In genomic region chr6:27156874-27157460, GRCh38 we compare ENCODE assay signal across 8 cellular contexts.
DNase-seq lines count a peak whose midpoint lies in the region; ATAC-seq, FAIRE-seq and TF ChIP-seq lines count a peak whose summit lies in the region.

No MANE protein-coding gene starts in this region.

- TF ChIP-seq CTCF in kidney (IDR thresholded peaks at IDR 0.05; ENCODE audit: borderline replicate concordance, extremely low read depth, insufficient read depth), result no peak
- no peak for TF ChIP-seq CTCF in tibial nerve (IDR thresholded peaks at IDR 0.05)

- no peak for FAIRE-seq in kidney (lab: Jason Lieb, UNC)

- peaks cover 39% of the 10 kb centered on the region for H3K4me1 Mint-ChIP-seq in activated T-cell treated with anti-CD3 and anti-CD28 coated beads, Interleukin-2, amount 50 U/mL, for 4 hours (ENCODE audit: low read depth)

- no peaks in the 10 kb centered on the region for H3K27me3 ChIP-seq in tibial nerve

- no peak for DNase-seq in activated T-cell treated with anti-CD3 and anti-CD28 coated beads, Interleukin-2, amount 50 U/mL, for 4 hours
- no peak for DNase-seq in activated T-cell treated with anti-CD3 and anti-CD28 coated beads for 4 hours
- DNase-seq in activated naive CD4-positive, alpha-beta T cell treated with anti-CD3 and anti-CD28 coated beads, Interleukin-2, amount 50 U/mL, for 72 hours (ENCODE audit: low spot score in 2 of 2), result no peak
- no peak for DNase-seq in kidney
- no peak for DNase-seq in tibial nerve (ENCODE audit: low spot score in 2 of 2)
- DNase-seq in GDM1 (lab: John Stamatoyannopoulos, UW), result no peak
- no peak for DNase-seq in SW 1271 (lab: John Stamatoyannopoulos, UW)

- no peaks in the 10 kb centered on the region for H3K36me3 Mint-ChIP-seq in activated T-cell treated with anti-CD3 and anti-CD28 coated beads, Interleukin-2, amount 50 U/mL, for 4 hours (ENCODE audit: insufficient read depth)
- H3K36me3 Mint-ChIP-seq in activated naive CD4-positive, alpha-beta T cell treated with anti-CD3 and anti-CD28 coated beads, Interleukin-2, amount 50 U/mL, for 72 hours, result peaks cover 0 to 5% of the 10 kb centered on the region in 2 donors

- peaks cover 0 to 4% of the 10 kb centered on the region in 2 donors for H3K4me1 ChIP-seq in kidney (ENCODE audit: control insufficient read depth in 1 of 2, insufficient read depth in 1 of 2, low read depth in 1 of 2, low read length in 2 of 2)
- peaks cover 0 to 15% (median 0%) of the 10 kb centered on the region in 4 donors for H3K4me1 ChIP-seq in tibial nerve

- intact Hi-C loops in kidney (cut with DNase I), result no loop called here

- 37 to 39% methylated on average over 15 of the region's 15 CpGs for WGBS in tibial nerve, 2 donors

- no peaks in the 10 kb centered on the region for H3K9me3 Mint-ChIP-seq in activated T-cell treated with anti-CD3 and anti-CD28 coated beads, Interleukin-2, amount 50 U/mL, for 4 hours
- no peaks in the 10 kb centered on the region for H3K9me3 Mint-ChIP-seq in activated naive CD4-positive, alpha-beta T cell treated with anti-CD3 and anti-CD28 coated beads, Interleukin-2, amount 50 U/mL, for 72 hours

- peak overlapping the region in 1 of 2 donors; percentile 39 for H3K9ac ChIP-seq in kidney (ENCODE audit: low read length in 2 of 2)

- H3K36me3 ChIP-seq in kidney (ENCODE audit: control insufficient read depth in 1 of 2, insufficient read depth in 2 of 2, low read length in 2 of 2), result no peaks in the 10 kb centered on the region
- H3K36me3 ChIP-seq in tibial nerve, result no peaks in the 10 kb centered on the region

- H3K4me3 Mint-ChIP-seq in activated T-cell treated with anti-CD3 and anti-CD28 coated beads, Interleukin-2, amount 50 U/mL, for 4 hours, result peak overlapping the region; percentile 78

- TF ChIP-seq EP300 in tibial nerve (IDR thresholded peaks at IDR 0.05), result no peak

- H3K27me3 Mint-ChIP-seq in activated T-cell treated with anti-CD3 and anti-CD28 coated beads, Interleukin-2, amount 50 U/mL, for 4 hours (ENCODE audit: low read depth), result no peaks in the 10 kb centered on the region

- peak overlapping the region; percentile 93 to 94 for H3K27ac Mint-ChIP-seq in activated naive CD4-positive, alpha-beta T cell treated with anti-CD3 and anti-CD28 coated beads, Interleukin-2, amount 50 U/mL, for 72 hours

- TF ChIP-seq POLR2A in tibial nerve (IDR thresholded peaks at IDR 0.05), result no peak

- H3K9me3 ChIP-seq in kidney (ENCODE audit: control insufficient read depth in 1 of 2, low read length in 2 of 2) (no peaks in the 10 kb centered on the region), tibial nerve (no peaks in the 10 kb centered on the region)

- H3K4me3 ChIP-seq in kidney (ENCODE audit: low read length in 2 of 2) (peak overlapping the region; percentile 38 to 51), tibial nerve (peak overlapping the region in 3 of 4 donors; percentile 16 to 45 (median 34))

- ATAC-seq in activated T-cell treated with anti-CD3 and anti-CD28 coated beads, Interleukin-2, amount 50 U/mL, for 4 hours, result no peak
- no peak for ATAC-seq in activated naive CD4-positive, alpha-beta T cell treated with anti-CD3 and anti-CD28 coated beads, Interleukin-2, amount 50 U/mL, for 72 hours
- ATAC-seq in GM18520 (IDR thresholded peaks at IDR 0.05; ENCODE audit: unreplicated experiment), result no peak

- no peak overlapping the region for H3K27ac ChIP-seq in kidney (ENCODE audit: low read depth in 2 of 2, low read length in 2 of 2)
- H3K27ac ChIP-seq in tibial nerve, result no peak overlapping the region
